Comparison of ENCODE assay signal across 11 cellular contexts in the genomic region with DNA sequence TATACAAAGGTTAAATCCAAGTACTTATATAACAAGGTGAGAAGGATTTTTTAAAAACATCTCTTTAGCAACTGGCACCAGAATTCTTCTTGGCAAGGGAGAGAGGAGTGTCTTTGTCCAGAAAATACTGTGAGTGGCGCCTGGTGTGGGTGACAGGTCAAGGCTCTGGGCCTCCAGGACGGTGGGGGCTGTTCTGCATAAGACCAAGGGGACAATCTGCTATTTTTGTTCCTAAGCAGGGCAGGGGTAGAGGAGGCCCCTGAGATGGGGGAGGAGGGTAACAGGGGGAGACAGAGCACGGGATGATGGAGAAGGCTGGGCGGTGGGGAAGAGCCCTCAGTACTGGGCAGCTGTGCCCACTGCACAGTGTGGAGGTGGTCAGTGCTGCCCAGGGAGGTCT.
"Had no signal": no experiment of that assay in that cellular context is flagged by ENCODE, and none has a peak within 500 bp of the region (broad histone marks: within the 10 kb centered on the region; RNA-seq: fewer than 3 reads in every experiment).

No MANE protein-coding gene starts in this region.

- H3K27ac Mint-ChIP-seq: activated naive CD4-positive, alpha-beta T cell treated with anti-CD3 and anti-CD28 coated beads for 36 hours; activated T-helper 2 cell treated with anti-CD3 and anti-CD28 coated beads, Interferon-gamma antibody, Interleukin-2, Interleukin-4, amounts not matched to agents 10 μg/mL and 5 μg/mL and 100 μg/mL, durations not matched to agents 14 hours and 24 hours and 36 hours had no signal

- H3K9me3 ChIP-seq: colonic mucosa, pancreas, vagina had no signal

- DNase-seq: activated naive CD4-positive, alpha-beta T cell treated with anti-CD3 and anti-CD28 coated beads for 36 hours; central memory CD4-positive, alpha-beta T cell; colonic mucosa; hippocampal formation; stimulated activated CD4-positive, alpha-beta T cell treated with anti-CD3 and anti-CD28 coated beads, Interleukin-1b, Interleukin-23, amount 100 ng/mL, for 48 hours had no signal

- H3K36me3 ChIP-seq: colonic mucosa, pancreas, tibial nerve, vagina had no signal

- ATAC-seq: activated CD4-positive, CD25-positive, alpha-beta regulatory T cell treated with anti-CD3 and anti-CD28 coated beads, Interleukin-2, amount 50 U/mL, for 24 hours; pancreas had no signal

- H3K4me3 Mint-ChIP-seq: activated naive CD4-positive, alpha-beta T cell treated with anti-CD3 and anti-CD28 coated beads for 36 hours; neural crest cell had no signal

- H3K4me1 ChIP-seq: colonic mucosa, pancreas, vagina had no signal

- H3K4me3 ChIP-seq: colonic mucosa, pancreas, tibial nerve, vagina had no signal

- H3K27ac ChIP-seq: colonic mucosa, pancreas, tibial nerve, vagina had no signal

- H3K9me3 Mint-ChIP-seq: neural crest cell had no signal

- H3K27me3 ChIP-seq: colonic mucosa, pancreas, tibial nerve, vagina had no signal
